Comparison of ENCODE assay signal across 1 cellular context in the genomic region with DNA sequence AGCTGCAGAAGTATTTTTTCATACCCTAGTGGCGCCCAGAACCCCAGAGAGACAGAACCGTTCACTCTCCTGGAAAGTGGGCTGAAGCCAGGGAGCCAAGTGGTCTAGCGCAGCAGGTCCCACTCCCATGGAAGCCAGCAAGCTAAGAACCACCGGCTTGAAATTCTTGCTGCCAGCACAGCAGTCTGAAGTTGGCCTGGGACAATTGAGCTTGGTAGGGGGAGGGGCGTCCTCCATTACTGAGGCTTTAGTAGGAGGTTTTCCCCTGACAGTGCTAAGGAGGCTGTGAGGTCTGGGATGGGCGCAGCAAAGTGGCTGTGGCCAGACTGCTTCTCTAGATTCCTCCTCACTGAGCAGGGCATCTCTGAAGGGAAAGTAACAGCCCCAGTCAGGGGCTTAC.
TF ChIP-seq lines count a peak whose summit lies in the region.

No MANE protein-coding gene starts in this region.

TF ChIP-seq in GM23338, 12 proteins besides CTCF, POLR2A, EP300 and RAD21 (continued from another document):
- TF ChIP-seq, protein P1, sequence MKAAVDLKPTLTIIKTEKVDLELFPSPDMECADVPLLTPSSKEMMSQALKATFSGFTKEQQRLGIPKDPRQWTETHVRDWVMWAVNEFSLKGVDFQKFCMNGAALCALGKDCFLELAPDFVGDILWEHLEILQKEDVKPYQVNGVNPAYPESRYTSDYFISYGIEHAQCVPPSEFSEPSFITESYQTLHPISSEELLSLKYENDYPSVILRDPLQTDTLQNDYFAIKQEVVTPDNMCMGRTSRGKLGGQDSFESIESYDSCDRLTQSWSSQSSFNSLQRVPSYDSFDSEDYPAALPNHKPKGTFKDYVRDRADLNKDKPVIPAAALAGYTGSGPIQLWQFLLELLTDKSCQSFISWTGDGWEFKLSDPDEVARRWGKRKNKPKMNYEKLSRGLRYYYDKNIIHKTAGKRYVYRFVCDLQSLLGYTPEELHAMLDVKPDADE (IDR thresholded peaks at IDR 0.05) = no peak
- TF ChIP-seq ZNF114 (CRISPR knock-in tag; IDR thresholded peaks at IDR 0.05) (no peak), EZH2phosphoT487 (IDR thresholded peaks at IDR 0.05; ENCODE audit: unreplicated experiment) (no peak), ZNF331 (CRISPR knock-in tag; IDR thresholded peaks at IDR 0.05; ENCODE audit: low read depth) (no peak), NANOG (IDR thresholded peaks at IDR 0.05; ENCODE audit: borderline replicate concordance) (no peak), CREB1 (CRISPR knock-in tag; IDR thresholded peaks at IDR 0.05; ENCODE audit: low read depth) (no peak), EZH2 (IDR thresholded peaks at IDR 0.05; ENCODE audit: low read depth, unreplicated experiment) (no peak)
- TF ChIP-seq, protein P2, sequence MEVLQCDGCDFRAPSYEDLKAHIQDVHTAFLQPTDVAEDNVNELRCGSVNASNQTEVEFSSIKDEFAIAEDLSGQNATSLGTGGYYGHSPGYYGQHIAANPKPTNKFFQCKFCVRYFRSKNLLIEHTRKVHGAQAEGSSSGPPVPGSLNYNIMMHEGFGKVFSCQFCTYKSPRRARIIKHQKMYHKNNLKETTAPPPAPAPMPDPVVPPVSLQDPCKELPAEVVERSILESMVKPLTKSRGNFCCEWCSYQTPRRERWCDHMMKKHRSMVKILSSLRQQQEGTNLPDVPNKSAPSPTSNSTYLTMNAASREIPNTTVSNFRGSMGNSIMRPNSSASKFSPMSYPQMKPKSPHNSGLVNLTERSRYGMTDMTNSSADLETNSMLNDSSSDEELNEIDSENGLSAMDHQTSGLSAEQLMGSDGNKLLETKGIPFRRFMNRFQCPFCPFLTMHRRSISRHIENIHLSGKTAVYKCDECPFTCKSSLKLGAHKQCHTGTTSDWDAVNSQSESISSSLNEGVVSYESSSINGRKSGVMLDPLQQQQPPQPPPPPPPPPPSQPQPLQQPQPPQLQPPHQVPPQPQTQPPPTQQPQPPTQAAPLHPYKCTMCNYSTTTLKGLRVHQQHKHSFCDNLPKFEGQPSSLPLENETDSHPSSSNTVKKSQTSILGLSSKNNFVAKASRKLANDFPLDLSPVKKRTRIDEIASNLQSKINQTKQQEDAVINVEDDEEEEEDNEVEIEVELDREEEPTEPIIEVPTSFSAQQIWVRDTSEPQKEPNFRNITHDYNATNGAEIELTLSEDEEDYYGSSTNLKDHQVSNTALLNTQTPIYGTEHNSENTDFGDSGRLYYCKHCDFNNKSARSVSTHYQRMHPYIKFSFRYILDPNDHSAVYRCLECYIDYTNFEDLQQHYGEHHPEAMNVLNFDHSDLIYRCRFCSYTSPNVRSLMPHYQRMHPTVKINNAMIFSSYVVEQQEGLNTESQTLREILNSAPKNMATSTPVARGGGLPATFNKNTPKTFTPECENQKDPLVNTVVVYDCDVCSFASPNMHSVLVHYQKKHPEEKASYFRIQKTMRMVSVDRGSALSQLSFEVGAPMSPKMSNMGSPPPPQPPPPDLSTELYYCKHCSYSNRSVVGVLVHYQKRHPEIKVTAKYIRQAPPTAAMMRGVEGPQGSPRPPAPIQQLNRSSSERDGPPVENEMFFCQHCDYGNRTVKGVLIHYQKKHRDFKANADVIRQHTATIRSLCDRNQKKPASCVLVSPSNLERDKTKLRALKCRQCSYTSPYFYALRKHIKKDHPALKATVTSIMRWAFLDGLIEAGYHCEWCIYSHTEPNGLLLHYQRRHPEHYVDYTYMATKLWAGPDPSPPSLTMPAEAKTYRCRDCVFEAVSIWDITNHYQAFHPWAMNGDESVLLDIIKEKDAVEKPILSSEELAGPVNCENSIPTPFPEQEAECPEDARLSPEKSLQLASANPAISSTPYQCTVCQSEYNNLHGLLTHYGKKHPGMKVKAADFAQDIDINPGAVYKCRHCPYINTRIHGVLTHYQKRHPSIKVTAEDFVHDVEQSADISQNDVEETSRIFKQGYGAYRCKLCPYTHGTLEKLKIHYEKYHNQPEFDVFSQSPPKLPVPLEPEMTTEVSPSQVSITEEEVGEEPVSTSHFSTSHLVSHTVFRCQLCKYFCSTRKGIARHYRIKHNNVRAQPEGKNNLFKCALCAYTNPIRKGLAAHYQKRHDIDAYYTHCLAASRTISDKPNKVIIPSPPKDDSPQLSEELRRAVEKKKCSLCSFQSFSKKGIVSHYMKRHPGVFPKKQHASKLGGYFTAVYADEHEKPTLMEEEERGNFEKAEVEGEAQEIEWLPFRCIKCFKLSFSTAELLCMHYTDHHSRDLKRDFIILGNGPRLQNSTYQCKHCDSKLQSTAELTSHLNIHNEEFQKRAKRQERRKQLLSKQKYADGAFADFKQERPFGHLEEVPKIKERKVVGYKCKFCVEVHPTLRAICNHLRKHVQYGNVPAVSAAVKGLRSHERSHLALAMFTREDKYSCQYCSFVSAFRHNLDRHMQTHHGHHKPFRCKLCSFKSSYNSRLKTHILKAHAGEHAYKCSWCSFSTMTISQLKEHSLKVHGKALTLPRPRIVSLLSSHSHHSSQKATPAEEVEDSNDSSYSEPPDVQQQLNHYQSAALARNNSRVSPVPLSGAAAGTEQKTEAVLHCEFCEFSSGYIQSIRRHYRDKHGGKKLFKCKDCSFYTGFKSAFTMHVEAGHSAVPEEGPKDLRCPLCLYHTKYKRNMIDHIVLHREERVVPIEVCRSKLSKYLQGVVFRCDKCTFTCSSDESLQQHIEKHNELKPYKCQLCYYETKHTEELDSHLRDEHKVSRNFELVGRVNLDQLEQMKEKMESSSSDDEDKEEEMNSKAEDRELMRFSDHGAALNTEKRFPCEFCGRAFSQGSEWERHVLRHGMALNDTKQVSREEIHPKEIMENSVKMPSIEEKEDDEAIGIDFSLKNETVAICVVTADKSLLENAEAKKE (CRISPR knock-in tag; IDR thresholded peaks at IDR 0.05) = no peak
